ENCODE assay signal across 1 cellular context in genomic region chr1:1011388-1011949, GRCh38.
TF ChIP-seq lines count a peak whose summit lies in the region.

No MANE protein-coding gene starts in this region.

TF ChIP-seq in A549, 52 proteins besides CTCF, POLR2A, EP300 and RAD21:
- TF ChIP-seq HOXB5 (CRISPR knock-in tag; IDR thresholded peaks at IDR 0.05) (no peak), KDM1A (IDR thresholded peaks at IDR 0.05; ENCODE audit: low read depth) (peak; percentile 50; the same call in 1 of the 2 replicates)
